In the genomic region with DNA sequence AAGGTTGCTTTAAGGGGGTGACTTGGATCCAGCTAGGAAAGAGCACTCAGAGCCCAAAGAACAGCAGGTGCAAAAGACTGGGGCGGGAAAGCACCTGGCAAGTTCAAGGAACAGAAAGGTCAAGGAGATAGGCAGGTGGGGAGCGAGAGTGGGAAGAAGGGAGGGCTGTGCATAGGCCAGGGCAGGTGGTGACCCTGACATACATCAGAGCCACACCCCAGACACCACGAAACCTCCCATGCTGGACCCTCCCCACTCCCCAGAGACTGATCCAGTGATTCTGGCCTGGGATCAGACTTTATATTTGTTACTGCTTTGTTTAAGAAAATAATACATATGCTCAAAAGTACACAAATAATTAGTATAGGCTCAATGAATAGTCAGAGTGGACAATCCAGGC, we compare ENCODE assay signal across 33 cellular contexts. TPM values are rescaled to one million over a fixed set of nuclear protein-coding genes. Genes with fewer than 3 reads are reported as not detected.
DNase-seq lines count a peak whose midpoint lies in the region; ATAC-seq, FAIRE-seq and TF ChIP-seq lines count a peak whose summit lies in the region.
"Had no signal": no experiment of that assay in that cellular context is flagged by ENCODE, and none has a peak within 500 bp of the region (broad histone marks: within the 10 kb centered on the region; RNA-seq: fewer than 3 reads in every experiment).

No MANE protein-coding gene starts in this region.

- no peak for ATAC-seq in activated CD8-positive, alpha-beta memory T cell treated with anti-CD3 and anti-CD28 coated beads, Interleukin-2, amount 10 ng/mL, durations not matched to agents 7 days and 5 days
- ATAC-seq: activated naive CD4-positive, alpha-beta T cell treated with anti-CD3 and anti-CD28 coated beads, Interleukin-2, amount 50 U/mL, for 72 hours had no signal

- no peak for FAIRE-seq in H54 (lab: Jason Lieb, UNC)
- FAIRE-seq: GM12878 had no signal

- H3K36me3 ChIP-seq in muscle layer of colon (ENCODE audit: insufficient read depth, low read length) (no peaks in the 10 kb centered on the region), A673 (ENCODE audit: insufficient read depth, low read length, poor library complexity, severe bottlenecking) (no peaks in the 10 kb centered on the region)
- H3K36me3 ChIP-seq: brain microvascular endothelial cell, suprapubic skin had no signal

- no peak for TF ChIP-seq POLR2A in H54 (IDR thresholded peaks at IDR 0.05; ENCODE audit: low read depth, low read length)

- no peaks in the 10 kb centered on the region for H3K4me1 Mint-ChIP-seq in activated CD8-positive, alpha-beta memory T cell treated with anti-CD3 and anti-CD28 coated beads, Interleukin-2, amount 10 ng/mL, durations not matched to agents 7 days and 5 days
- H3K4me1 Mint-ChIP-seq: CD8-positive, alpha-beta memory T cell had no signal

- H3K4me3 ChIP-seq in muscle layer of colon (ENCODE audit: low read depth in 1 of 2, low read length in 2 of 2), result no peak overlapping the region
- H3K4me3 ChIP-seq in A673 (ENCODE audit: low read depth, low read length, poor library complexity, severe bottlenecking), result no peak overlapping the region
- H3K4me3 ChIP-seq in coronary artery, result no peak overlapping the region
- H3K4me3 ChIP-seq: GM12878, mucosa of descending colon, smooth muscle cell, suprapubic skin had no signal

- peaks cover 49% of the 10 kb centered on the region for H3K27me3 Mint-ChIP-seq in activated CD8-positive, alpha-beta memory T cell treated with anti-CD3 and anti-CD28 coated beads, Interleukin-2, amount 10 ng/mL, durations not matched to agents 7 days and 5 days

- H3K27ac Mint-ChIP-seq in activated CD8-positive, alpha-beta memory T cell treated with anti-CD3 and anti-CD28 coated beads, Interleukin-2, amount 10 ng/mL, durations not matched to agents 7 days and 5 days, result no peak overlapping the region
- H3K27ac Mint-ChIP-seq: activated CD4-positive, alpha-beta memory T cell treated with anti-CD3 and anti-CD28 coated beads for 36 hours; activated naive CD4-positive, alpha-beta T cell treated with anti-CD3 and anti-CD28 coated beads, Interleukin-2, amount 50 U/mL, for 72 hours; CD8-positive, alpha-beta memory T cell; nephron; T-helper 1 cell treated with Interleukin-12 subunit alpha and Interleukin-12 subunit beta and Interleukin-4 antibody, amounts not matched to agents 30 μg/mL and 1 μg/mL, for 36 hours had no signal

- H3K9me3 ChIP-seq in muscle layer of colon (ENCODE audit: low read length) (peaks cover 8% of the 10 kb centered on the region), A673 (ENCODE audit: low read depth, low read length, poor library complexity, severe bottlenecking) (no peaks in the 10 kb centered on the region)
- H3K9me3 ChIP-seq: mucosa of descending colon had no signal

- peak overlapping the region; percentile 99; the same call in 1 of the 2 replicates for H3K27ac ChIP-seq in VCaP
- H3K27ac ChIP-seq in muscle layer of colon (ENCODE audit: low read depth, low read length), result peak overlapping the region; percentile 53
- no peak overlapping the region for H3K27ac ChIP-seq in A673 (ENCODE audit: low read depth, low read length, poor library complexity, severe bottlenecking)
- H3K27ac ChIP-seq in coronary artery, result no peak overlapping the region
- H3K27ac ChIP-seq: brain microvascular endothelial cell, suprapubic skin had no signal

- intact Hi-C loops in A673 (cut with micrococcal nuclease; ENCODE audit: unreplicated experiment), result no loop called here

- no peak overlapping the region for H3K4me3 Mint-ChIP-seq in activated CD8-positive, alpha-beta memory T cell treated with anti-CD3 and anti-CD28 coated beads, Interleukin-2, amount 10 ng/mL, durations not matched to agents 7 days and 5 days
- H3K4me3 Mint-ChIP-seq: activated CD4-positive, alpha-beta memory T cell treated with anti-CD3 and anti-CD28 coated beads for 36 hours; CD8-positive, alpha-beta memory T cell; nephron; T-helper 1 cell treated with Interleukin-12 subunit alpha and Interleukin-12 subunit beta and Interleukin-4 antibody, amounts not matched to agents 30 μg/mL and 1 μg/mL, for 36 hours had no signal

- no TSS peak for BruUV-seq in A673 (replicated peaks; lab: Mats Ljungman, UMichigan)

- H3K4me1 ChIP-seq in muscle layer of colon (ENCODE audit: insufficient read depth, low read length) (peaks cover 37% of the 10 kb centered on the region), A673 (ENCODE audit: insufficient read depth, low read length, poor library complexity, severe bottlenecking) (no peaks in the 10 kb centered on the region)

- no peak overlapping the region for H3K9ac ChIP-seq in muscle layer of colon (ENCODE audit: low read length)

- H3K27me3 ChIP-seq in muscle layer of colon (ENCODE audit: control insufficient read depth in 1 of 2, insufficient read depth in 2 of 2, low read length in 2 of 2), result no peaks in the 10 kb centered on the region
- H3K27me3 ChIP-seq in A673 (replicated peaks; ENCODE audit: insufficient read depth, low read depth, low read length, poor library complexity), result peaks cover 65% of the 10 kb centered on the region
- H3K27me3 ChIP-seq: brain microvascular endothelial cell had no signal

- POLR2A ChIA-PET in A673 (lab: Charles Lee; ENCODE audit: low non-redundant PET), result no interaction called here

- no peaks in the 10 kb centered on the region for H3K36me3 Mint-ChIP-seq in activated CD8-positive, alpha-beta memory T cell treated with anti-CD3 and anti-CD28 coated beads, Interleukin-2, amount 10 ng/mL, durations not matched to agents 7 days and 5 days
- H3K36me3 Mint-ChIP-seq: activated CD4-positive, alpha-beta memory T cell treated with anti-CD3 and anti-CD28 coated beads for 36 hours; CD8-positive, alpha-beta memory T cell had no signal

- no peak for TF ChIP-seq CTCF in VCaP (conservative IDR thresholded peaks at IDR 0.05)
- TF ChIP-seq CTCF in A673 (conservative IDR thresholded peaks at IDR 0.05; ENCODE audit: low read depth, low read length), result no peak
- no peak for TF ChIP-seq CTCF in coronary artery (IDR thresholded peaks at IDR 0.05)

- no peaks in the 10 kb centered on the region for H3K9me3 Mint-ChIP-seq in activated CD8-positive, alpha-beta memory T cell treated with anti-CD3 and anti-CD28 coated beads, Interleukin-2, amount 10 ng/mL, durations not matched to agents 7 days and 5 days (ENCODE audit: low read depth)

- DNase-seq in activated CD8-positive, alpha-beta memory T cell treated with anti-CD3 and anti-CD28 coated beads, Interleukin-2, amount 50 U/mL, for 48 hours, result peak; percentile 6
- no peak for DNase-seq in activated CD8-positive, alpha-beta memory T cell treated with anti-CD3 and anti-CD28 coated beads, Interleukin-2, amount 10 ng/mL, durations not matched to agents 7 days and 5 days
- DNase-seq in T-helper 2 cell (no peak), A673 (ENCODE audit: low spot score) (no peak), H54 (ENCODE audit: insufficient read length, low spot score) (no peak), coronary artery (ENCODE audit: low spot score) (no peak)
- DNase-seq: activated CD4-positive, alpha-beta memory T cell treated with anti-CD3 and anti-CD28 coated beads for 36 hours; activated CD4-positive, CD25-positive, alpha-beta regulatory T cell treated with anti-CD3 and anti-CD28 coated beads, Interleukin-2, amount 50 U/mL, for 72 hours; activated effector memory CD4-positive, alpha-beta T cell treated with Interleukin-2 at 50 U/mL for 16 hours; activated T-cell treated with anti-CD3 and anti-CD28 coated beads for 4 hours; amygdala; CD8-positive, alpha-beta memory T cell; DMS 273 treated with DMSO at 0.1 percent for 48 hours; hippocampal formation; left cardiac atrium; NCI-H1092; NCI-H226; NCI-H69; Right ventricle myocardium superior; stimulated activated naive CD4-positive, alpha-beta T cell had no signal

- CTCF ChIA-PET in activated CD8-positive, alpha-beta memory T cell treated with anti-CD3 and anti-CD28 coated beads, Interleukin-2, amount 10 ng/mL, durations not matched to agents 7 days and 5 days (lab: Charles Lee), result no interaction called here
- CTCF ChIA-PET in A673 (lab: Charles Lee), result no interaction called here

RNA-seq across cellular contexts. Expression of gene RBFOX3, which starts 48.5 kb away (rescaled TPM):
- not detected for total RNA-seq in activated CD8-positive, alpha-beta memory T cell treated with anti-CD3 and anti-CD28 coated beads, Interleukin-2, amount 10 ng/mL, durations not matched to agents 7 days and 5 days
- not detected in 2 replicates for total RNA-seq in A673 (2021)
- total RNA-seq: activated CD4-positive, alpha-beta memory T cell treated with anti-CD3 and anti-CD28 coated beads for 36 hours; activated naive CD4-positive, alpha-beta T cell treated with anti-CD3 and anti-CD28 coated beads, Interleukin-2, amount 50 U/mL, for 72 hours; CD8-positive, alpha-beta memory T cell; GM12878; left cardiac atrium; lung microvascular endothelial cell; omental fat pad; renal cortical epithelial cell; Right ventricle myocardium superior; smooth muscle cell; suprapubic skin had no signal

Comparison
In these comparisons a context has a peak if more than half of its experiments do, and no peak if none do; other contexts are left out.
1. H3K27ac ChIP-seq: peak in VCaP (single experiment) and muscle layer of colon (single experiment); none in A673 (single experiment) and coronary artery (0 of 2).